In the genomic region with DNA sequence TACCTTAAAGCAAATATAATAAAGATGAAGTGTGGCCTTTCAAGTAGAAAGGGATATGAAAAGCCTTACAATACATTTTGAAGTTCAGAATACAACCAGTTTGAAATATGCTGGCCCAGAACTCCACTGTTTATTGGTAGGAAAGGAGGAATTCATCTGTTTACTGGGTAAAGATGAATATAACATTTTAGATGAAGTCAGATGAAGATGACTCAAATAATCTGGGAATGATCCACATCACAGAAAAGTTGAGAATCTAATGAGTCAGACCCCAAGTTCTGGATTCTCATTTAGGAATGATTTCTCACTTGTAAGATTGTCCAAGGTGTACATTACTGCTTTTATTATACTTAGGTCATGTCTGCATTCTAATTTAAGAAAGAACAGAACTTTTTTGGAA, we compare ENCODE assay signal across 1 cellular context.
TF ChIP-seq lines count a peak whose summit lies in the region.

No MANE protein-coding gene starts in this region.

TF ChIP-seq in HepG2, 621 proteins besides CTCF, POLR2A, EP300 and RAD21:
- TF ChIP-seq ZNF670 (CRISPR knock-in tag; IDR thresholded peaks at IDR 0.05; ENCODE audit: borderline replicate concordance) (no peak), HMG20A (CRISPR knock-in tag; IDR thresholded peaks at IDR 0.05; ENCODE audit: borderline replicate concordance) (no peak), IRF2 (CRISPR knock-in tag; IDR thresholded peaks at IDR 0.05) (no peak), BRD4 (CRISPR knock-in tag; IDR thresholded peaks at IDR 0.05) (no peak), ZNF317 (CRISPR knock-in tag; IDR thresholded peaks at IDR 0.05) (no peak)
- TF ChIP-seq, protein P1, sequence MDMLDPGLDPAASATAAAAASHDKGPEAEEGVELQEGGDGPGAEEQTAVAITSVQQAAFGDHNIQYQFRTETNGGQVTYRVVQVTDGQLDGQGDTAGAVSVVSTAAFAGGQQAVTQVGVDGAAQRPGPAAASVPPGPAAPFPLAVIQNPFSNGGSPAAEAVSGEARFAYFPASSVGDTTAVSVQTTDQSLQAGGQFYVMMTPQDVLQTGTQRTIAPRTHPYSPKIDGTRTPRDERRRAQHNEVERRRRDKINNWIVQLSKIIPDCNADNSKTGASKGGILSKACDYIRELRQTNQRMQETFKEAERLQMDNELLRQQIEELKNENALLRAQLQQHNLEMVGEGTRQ (IDR thresholded peaks at IDR 0.05; ENCODE audit: low read depth, low read length): no peak
- TF ChIP-seq, protein P1 (CRISPR knock-in tag; IDR thresholded peaks at IDR 0.05; ENCODE audit: borderline replicate concordance): no peak
TF ChIP-seq in HepG2: peak in this region for 0.
